In genomic region chr2:227876536-227876882, GRCh38 we compare ENCODE assay signal across 17 cellular contexts. TPM values are rescaled to one million over a fixed set of nuclear protein-coding genes. Genes with fewer than 3 reads are reported as not detected.
DNase-seq lines count a peak whose midpoint lies in the region; ATAC-seq, FAIRE-seq and TF ChIP-seq lines count a peak whose summit lies in the region.
"Had no signal": no experiment of that assay in that cellular context is flagged by ENCODE, and none has a peak within 500 bp of the region (broad histone marks: within the 10 kb centered on the region; RNA-seq: fewer than 3 reads in every experiment).

No MANE protein-coding gene starts in this region.

- H3K79me1 ChIP-seq in mesenchymal stem cell (replicated peaks; ENCODE audit: low read length, poor library complexity, severe bottlenecking) = no peaks in the 10 kb centered on the region

- no peak overlapping the region for H3K14ac ChIP-seq in mesenchymal stem cell (ENCODE audit: low read length in 2 of 2)

- H3K4me3 ChIP-seq in Caco-2 (ENCODE audit: low read depth, low read length) = no peak overlapping the region
- H3K4me3 ChIP-seq in astrocyte (ENCODE audit: insufficient read depth, low read depth, low read length) = no peak overlapping the region
- no peak overlapping the region for H3K4me3 ChIP-seq in mesenchymal stem cell (ENCODE audit: insufficient read depth in 1 of 2, low read depth in 1 of 2, low read length in 2 of 2)
- H3K4me3 ChIP-seq in SJCRH30 = no peak overlapping the region

- BruUV-seq in Caco-2 (replicated peaks; lab: Mats Ljungman, UMichigan) = no TSS peak

- no peak overlapping the region for H2BK15ac ChIP-seq in mesenchymal stem cell (ENCODE audit: low read depth, poor library complexity, severe bottlenecking)

- FAIRE-seq in astrocyte (lab: Jason Lieb, UNC) = no peak

- H3K18ac ChIP-seq in mesenchymal stem cell (ENCODE audit: low read depth in 1 of 2, low read length in 2 of 2) = no peak overlapping the region

- no peak overlapping the region for H3K23ac ChIP-seq in mesenchymal stem cell (ENCODE audit: low read length in 2 of 2)

- DNase-seq in Caco-2 (no peak), HCEC 1CT (peak; percentile 20), astrocyte (ENCODE audit: low read depth) (no peak), mesenchymal stem cell (no peak), SJCRH30 (no peak), NCI-H146 (lab: John Stamatoyannopoulos, UW) (no peak), NCI-H1417 treated with DMSO at 0.1 percent for 48 hours (lab: John Stamatoyannopoulos, UW) (no peak)
- DNase-seq: BE2C; CD8-positive, alpha-beta T cell; DMS 273 treated with DMSO at 0.1 percent for 48 hours; H9; NCI-H1436; NCI-H2081 had no signal

- H3K4ac ChIP-seq in mesenchymal stem cell (ENCODE audit: low read depth in 1 of 2, low read length in 2 of 2) = no peak overlapping the region

- H3K4me2 ChIP-seq in astrocyte (ENCODE audit: low read length) = peak overlapping the region; percentile 39
- no peak overlapping the region for H3K4me2 ChIP-seq in mesenchymal stem cell (ENCODE audit: low read length, poor library complexity, severe bottlenecking)

- peak overlapping the region; percentile 24 for H3K9ac ChIP-seq in astrocyte (ENCODE audit: low read length)
- H3K9ac ChIP-seq in mesenchymal stem cell (ENCODE audit: low read length) = peak overlapping the region; percentile 48

- H3K9me3 ChIP-seq in Caco-2 (no peaks in the 10 kb centered on the region), astrocyte (ENCODE audit: insufficient read depth, low read depth, low read length) (no peaks in the 10 kb centered on the region), mesenchymal stem cell (ENCODE audit: control insufficient read depth, low read length) (no peaks in the 10 kb centered on the region), SJCRH30 (replicated peaks) (no peaks in the 10 kb centered on the region; the same call in 1 of the 2 replicates)
- H3K9me3 ChIP-seq: BE2C had no signal

- peak overlapping the region; percentile 17 for H3K4me3 Mint-ChIP-seq in Caco-2 (ENCODE audit: unreplicated experiment)
- H3K4me3 Mint-ChIP-seq in astrocyte (ENCODE audit: unreplicated experiment) = no peak overlapping the region
- H3K4me3 Mint-ChIP-seq: CD8-positive, alpha-beta T cell; H9; IgD-negative memory B cell had no signal

- intact Hi-C loops in Caco-2 (cut with micrococcal nuclease; ENCODE audit: unreplicated experiment) = no loop called here

- CTCF ChIA-PET in Caco-2 (lab: Charles Lee) = no interaction called here

- H3K27me3 Mint-ChIP-seq in Caco-2 (ENCODE audit: insufficient read depth, unreplicated experiment) (no peaks in the 10 kb centered on the region), astrocyte (ENCODE audit: low read depth, unreplicated experiment) (peaks cover 2% of the 10 kb centered on the region)

- H3K36me3 Mint-ChIP-seq in Caco-2 (ENCODE audit: insufficient read depth, unreplicated experiment) (peaks cover 13% of the 10 kb centered on the region), astrocyte (ENCODE audit: low read depth, unreplicated experiment) (no peaks in the 10 kb centered on the region)
- H3K36me3 Mint-ChIP-seq: CD8-positive, alpha-beta T cell had no signal

- peaks cover 49% of the 10 kb centered on the region for H3K4me1 Mint-ChIP-seq in Caco-2 (ENCODE audit: low read depth, unreplicated experiment)
- H3K4me1 Mint-ChIP-seq in astrocyte (ENCODE audit: low read depth, unreplicated experiment) = no peaks in the 10 kb centered on the region
- H3K4me1 Mint-ChIP-seq: H9, IgD-negative memory B cell had no signal

- peak overlapping the region; percentile 3 for H3K27ac Mint-ChIP-seq in Caco-2 (ENCODE audit: unreplicated experiment)
- no peak overlapping the region for H3K27ac Mint-ChIP-seq in astrocyte (ENCODE audit: unreplicated experiment)
- H3K27ac Mint-ChIP-seq: CD8-positive, alpha-beta T cell; H9; IgD-negative memory B cell had no signal

- no peak for TF ChIP-seq CTCF in Caco-2 (IDR thresholded peaks at IDR 0.05; ENCODE audit: insufficient read depth in 1 of 2, low read depth in 1 of 2, low read length in 1 of 2, severe bottlenecking in 1 of 2, unreplicated experiment in 1 of 2)
- no peak for TF ChIP-seq CTCF in astrocyte (IDR thresholded peaks at IDR 0.05; ENCODE audit: insufficient read depth, low read depth, low read length)

- H4K91ac ChIP-seq in mesenchymal stem cell (ENCODE audit: low read length) = no peak overlapping the region

- no peak overlapping the region for H2BK12ac ChIP-seq in mesenchymal stem cell (ENCODE audit: low read length in 2 of 2)

- POLR2A ChIA-PET in Caco-2 (lab: Charles Lee) = no interaction called here

- H2AFZ ChIP-seq in astrocyte (ENCODE audit: low read depth, low read length) (no peak overlapping the region), mesenchymal stem cell (ENCODE audit: low read depth, low read length) (no peak overlapping the region)

- H2BK120ac ChIP-seq in mesenchymal stem cell (ENCODE audit: low read depth, low read length) = no peak overlapping the region

- H2BK5ac ChIP-seq in mesenchymal stem cell (ENCODE audit: low read depth, low read length, poor library complexity, severe bottlenecking) = no peak overlapping the region

- peak overlapping the region; percentile 60 for H3K27ac ChIP-seq in astrocyte (ENCODE audit: low read depth, low read length)
- no peak overlapping the region for H3K27ac ChIP-seq in mesenchymal stem cell (ENCODE audit: low read length, poor library complexity, severe bottlenecking)
- no peak overlapping the region for H3K27ac ChIP-seq in SJCRH30

- no peaks in the 10 kb centered on the region for H4K20me1 ChIP-seq in astrocyte (ENCODE audit: insufficient read depth, low read length)

- H3K36me3 ChIP-seq in Caco-2 (ENCODE audit: control insufficient read depth, insufficient read depth, low read length) (no peaks in the 10 kb centered on the region), astrocyte (ENCODE audit: insufficient read depth, low read length) (no peaks in the 10 kb centered on the region), mesenchymal stem cell (ENCODE audit: control insufficient read depth in 1 of 2, insufficient read depth in 2 of 2, low read depth in 1 of 2, low read length in 2 of 2) (no peaks in the 10 kb centered on the region), SJCRH30 (no peaks in the 10 kb centered on the region)
- H3K36me3 ChIP-seq: BE2C had no signal

- no peaks in the 10 kb centered on the region for H3K79me2 ChIP-seq in astrocyte (ENCODE audit: insufficient read depth, low read length)

- 93% methylated on average over 3 of the region's 3 CpGs for WGBS in mesenchymal stem cell

- ATAC-seq in GM18909 (IDR thresholded peaks at IDR 0.05; ENCODE audit: poor library complexity, unreplicated experiment) = no peak
- ATAC-seq: CD8-positive, alpha-beta T cell had no signal

- H3K4me1 ChIP-seq in Caco-2 (peaks cover 59% of the 10 kb centered on the region), astrocyte (ENCODE audit: insufficient read depth, low read length) (peaks cover 19% of the 10 kb centered on the region), mesenchymal stem cell (ENCODE audit: control insufficient read depth, insufficient read depth, low read depth, low read length) (peaks cover 4% of the 10 kb centered on the region), SJCRH30 (no peaks in the 10 kb centered on the region)
- H3K4me1 ChIP-seq: BE2C had no signal

- H3K27me3 ChIP-seq in Caco-2 (replicated peaks; ENCODE audit: control insufficient read depth, insufficient read depth, low read length) = no peaks in the 10 kb centered on the region
- H3K27me3 ChIP-seq in astrocyte (ENCODE audit: insufficient read depth, low read length) = no peaks in the 10 kb centered on the region
- no peaks in the 10 kb centered on the region for H3K27me3 ChIP-seq in mesenchymal stem cell (ENCODE audit: control insufficient read depth in 1 of 2, insufficient read depth in 1 of 2, low read length in 2 of 2)
- peaks cover 3% of the 10 kb centered on the region for H3K27me3 ChIP-seq in SJCRH30

- H2AK5ac ChIP-seq in mesenchymal stem cell (ENCODE audit: low read length, severe bottlenecking) = no peak overlapping the region

- peaks cover 16% of the 10 kb centered on the region for H3K9me3 Mint-ChIP-seq in Caco-2 (ENCODE audit: unreplicated experiment)
- H3K9me3 Mint-ChIP-seq in astrocyte (ENCODE audit: unreplicated experiment) = no peaks in the 10 kb centered on the region
- H3K9me3 Mint-ChIP-seq: CD8-positive, alpha-beta T cell; H9 had no signal

- H4K8ac ChIP-seq in mesenchymal stem cell (ENCODE audit: low read length) = no peak overlapping the region

RNA-seq across cellular contexts. Expression of gene DAW1, which starts 5.1 kb away (rescaled TPM):
- total RNA-seq in Caco-2 (2022) (5.4 and 6.6 TPM in 2 replicates), astrocyte (0.75 and 0.86 TPM in 2 replicates)
- 0.15 TPM for polyA plus RNA-seq in mesenchymal stem cell (2013, experiment 1 of 2)
- 0.04 TPM for polyA plus RNA-seq in mesenchymal stem cell (2013, experiment 2 of 2)
- total RNA-seq in SJCRH30 (2014; rRNA removed; shearing (Covaris generic)) = 0.08 TPM in 1 of 2 replicates, not detected in the other
- total RNA-seq: CD8-positive, alpha-beta T cell; HT-29; Right ventricle myocardium inferior had no signal
- polyA plus RNA-seq: IgD-negative memory B cell had no signal
